In genomic region chr7:11343136-11343535, GRCh38 we compare ENCODE assay signal across 13 cellular contexts.
"Had no signal": no experiment of that assay in that cellular context is flagged by ENCODE, and none has a peak within 500 bp of the region (broad histone marks: within the 10 kb centered on the region; RNA-seq: fewer than 3 reads in every experiment).

No MANE protein-coding gene starts in this region.

- H3K27ac ChIP-seq: ovary, upper lobe of left lung had no signal

- H3K36me3 ChIP-seq: ovary, upper lobe of left lung had no signal

- H3K4me3 Mint-ChIP-seq: activated CD8-positive, alpha-beta T cell treated with anti-CD3 and anti-CD28 coated beads, Interleukin-2, amount 10 ng/mL, durations not matched to agents 7 days and 5 days; activated naive CD8-positive, alpha-beta T cell treated with anti-CD3 and anti-CD28 coated beads, Interleukin-2, amount 10 ng/mL, durations not matched to agents 7 days and 5 days had no signal

- DNase-seq: activated CD8-positive, alpha-beta memory T cell treated with anti-CD3 and anti-CD28 coated beads, Interleukin-2, amount 50 U/mL, for 48 hours; activated CD8-positive, alpha-beta T cell treated with anti-CD3 and anti-CD28 coated beads, Interleukin-2, amount 10 ng/mL, durations not matched to agents 7 days and 5 days; activated naive CD8-positive, alpha-beta T cell treated with anti-CD3 and anti-CD28 coated beads, Interleukin-2, amount 10 ng/mL, durations not matched to agents 7 days and 5 days; aorta; dorsolateral prefrontal cortex; glutamatergic neuron; ovary; stimulated activated CD4-positive, alpha-beta T cell treated with anti-CD3 and anti-CD28 coated beads, Interleukin-4, amount 100 ng/mL, for 1 hour; stimulated activated CD8-positive, alpha-beta memory T cell treated with anti-CD3 and anti-CD28 coated beads, Interleukin-4, amount 100 ng/mL, for 48 hours; stimulated activated naive CD8-positive, alpha-beta T cell treated with anti-CD3 and anti-CD28 coated beads, Interleukin-15, Interleukin-2, amounts not matched to agents 100 U/mL and 50 U/mL, for 24 hours; upper lobe of left lung had no signal

- H3K4me3 ChIP-seq: ovary, upper lobe of left lung had no signal

- H3K9me3 Mint-ChIP-seq: activated naive CD8-positive, alpha-beta T cell treated with anti-CD3 and anti-CD28 coated beads, Interleukin-2, amount 10 ng/mL, durations not matched to agents 7 days and 5 days had no signal

- H3K36me3 Mint-ChIP-seq: activated naive CD8-positive, alpha-beta T cell treated with anti-CD3 and anti-CD28 coated beads, Interleukin-2, amount 10 ng/mL, durations not matched to agents 7 days and 5 days had no signal

- H3K9me3 ChIP-seq: ovary, upper lobe of left lung had no signal

- H3K27ac Mint-ChIP-seq: activated CD8-positive, alpha-beta T cell treated with anti-CD3 and anti-CD28 coated beads, Interleukin-2, amount 10 ng/mL, durations not matched to agents 7 days and 5 days; activated naive CD8-positive, alpha-beta T cell treated with anti-CD3 and anti-CD28 coated beads, Interleukin-2, amount 10 ng/mL, durations not matched to agents 7 days and 5 days; nephron had no signal

- ATAC-seq: activated CD8-positive, alpha-beta T cell treated with anti-CD3 and anti-CD28 coated beads, Interleukin-2, amount 10 ng/mL, durations not matched to agents 7 days and 5 days; esophagus mucosa; stimulated activated naive CD8-positive, alpha-beta T cell treated with anti-CD3 and anti-CD28 coated beads, Interleukin-15, Interleukin-2, amounts not matched to agents 100 U/mL and 50 U/mL, for 24 hours had no signal

- H3K27me3 ChIP-seq: dorsolateral prefrontal cortex, ovary, upper lobe of left lung had no signal
